In the genomic region with DNA sequence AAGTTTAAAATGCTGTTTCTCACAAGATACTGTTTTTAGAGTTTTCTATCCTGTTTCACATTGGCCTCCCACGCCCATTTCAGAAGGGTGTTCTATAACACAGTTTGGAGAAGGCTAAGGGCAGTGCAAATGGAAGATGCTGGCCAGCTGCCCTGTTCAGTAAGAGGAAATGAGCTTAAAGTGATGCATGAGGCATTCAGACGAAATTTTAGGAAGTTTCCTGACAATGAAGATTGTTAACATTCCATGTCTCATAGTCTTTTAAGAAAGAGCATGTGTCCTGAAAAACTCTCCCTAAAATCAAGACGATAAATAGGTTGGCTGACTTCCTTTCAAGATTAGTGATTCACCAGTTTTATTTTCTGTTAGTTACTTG, we compare ENCODE assay signal across 12 cellular contexts.
DNase-seq lines count a peak whose midpoint lies in the region; TF ChIP-seq lines count a peak whose summit lies in the region.
"Had no signal": no experiment of that assay in that cellular context is flagged by ENCODE, and none has a peak within 500 bp of the region (broad histone marks: within the 10 kb centered on the region; RNA-seq: fewer than 3 reads in every experiment).

No MANE protein-coding gene starts in this region.

- no peaks in the 10 kb centered on the region for H3K9me3 Mint-ChIP-seq in brain
- H3K9me3 Mint-ChIP-seq in type B pancreatic cell: no peaks in the 10 kb centered on the region
- H3K9me3 Mint-ChIP-seq: naive B cell had no signal

- H3K9me3 ChIP-seq in HUES6 (ENCODE audit: control insufficient read depth, insufficient read depth, low read depth, low read length) (no peaks in the 10 kb centered on the region), iPS-20b (ENCODE audit: insufficient read depth, low read depth, low read length) (no peaks in the 10 kb centered on the region)
- H3K9me3 ChIP-seq: thyroid gland had no signal

- H3K27me3 ChIP-seq in HUES6 (ENCODE audit: control insufficient read depth, insufficient read depth, low read length) (no peaks in the 10 kb centered on the region), iPS-20b (ENCODE audit: insufficient read depth, low read length) (no peaks in the 10 kb centered on the region)
- H3K27me3 ChIP-seq: thyroid gland had no signal

- H3K4me1 ChIP-seq in HUES6 (ENCODE audit: control insufficient read depth, insufficient read depth, low read length) (peaks cover 34% of the 10 kb centered on the region), iPS-20b (ENCODE audit: insufficient read depth, low read length) (peaks cover 31% of the 10 kb centered on the region)
- H3K4me1 ChIP-seq: thyroid gland had no signal

- H3K27me3 Mint-ChIP-seq in brain (no peaks in the 10 kb centered on the region), type B pancreatic cell (no peaks in the 10 kb centered on the region)
- H3K27me3 Mint-ChIP-seq: naive B cell had no signal

- no peaks in the 10 kb centered on the region for H3K36me3 Mint-ChIP-seq in brain
- no peaks in the 10 kb centered on the region for H3K36me3 Mint-ChIP-seq in type B pancreatic cell
- H3K36me3 Mint-ChIP-seq: naive B cell had no signal

- 0 out of 2 replicates have a peak overlapping the region, but pooled peaks have one; percentile 21 for H3K4me3 ChIP-seq in HUES6 (ENCODE audit: low read depth, low read length)
- H3K4me3 ChIP-seq in iPS-20b (ENCODE audit: low read length): peak overlapping the region; percentile 46; the same call in 1 of the 2 replicates
- H3K4me3 ChIP-seq: GM12878, thyroid gland had no signal

- H3K9ac ChIP-seq in HUES6 (ENCODE audit: low read length) (no peak overlapping the region), iPS-20b (ENCODE audit: low read depth, low read length) (peak overlapping the region; percentile 26; the same call in 1 of the 2 replicates)

- H3K4me3 Mint-ChIP-seq in brain (peak overlapping the region in 2 of 5 experiments; percentile 30 to 59), type B pancreatic cell (no peak overlapping the region)
- H3K4me3 Mint-ChIP-seq: naive B cell had no signal

- H3K27ac Mint-ChIP-seq in brain (peak overlapping the region in 3 of 5 experiments; percentile 19 to 82 (median 50)), type B pancreatic cell (no peak overlapping the region)

- H3K36me3 ChIP-seq in HUES6 (ENCODE audit: control insufficient read depth, insufficient read depth, low read length): no peaks in the 10 kb centered on the region
- no peaks in the 10 kb centered on the region for H3K36me3 ChIP-seq in iPS-20b (ENCODE audit: insufficient read depth, low read depth, low read length)
- H3K36me3 ChIP-seq: thyroid gland had no signal

- TF ChIP-seq CTCF in brain (conservative IDR thresholded peaks at IDR 0.05) (no peak), type B pancreatic cell (conservative IDR thresholded peaks at IDR 0.05) (no peak)

- H3K4me1 Mint-ChIP-seq in brain (peaks cover 16% of the 10 kb centered on the region), type B pancreatic cell (ENCODE audit: unreplicated experiment) (peaks cover 11% of the 10 kb centered on the region)
- H3K4me1 Mint-ChIP-seq: naive B cell had no signal

- DNase-seq in AG08396 (ENCODE audit: low spot score) (peak; percentile 34), type B pancreatic cell (ENCODE audit: extremely low spot score, unreplicated experiment) (no peak), globus pallidus (ENCODE audit: low spot score) (no peak), NCI-H774 (lab: John Stamatoyannopoulos, UW) (no peak), iPS-NIHi7 (ENCODE audit: extremely low spot score) (no peak)
- DNase-seq: naive B cell; stimulated activated CD4-positive, alpha-beta T cell treated with anti-CD3 and anti-CD28 coated beads, Interleukin-4, amount 100 ng/mL, for 1 hour had no signal

- peak overlapping the region; percentile 68 for H3K27ac ChIP-seq in HUES6 (ENCODE audit: low read depth, low read length)
- H3K27ac ChIP-seq in iPS-20b (ENCODE audit: low read length): peak overlapping the region; percentile 93
- H3K27ac ChIP-seq: thyroid gland had no signal
